In genomic region chr1:92877792-92878191, GRCh38 we compare ENCODE assay signal across 9 cellular contexts. TPM values are rescaled to one million over a fixed set of nuclear protein-coding genes. Genes with fewer than 3 reads are reported as not detected.
DNase-seq lines count a peak whose midpoint lies in the region; ATAC-seq and TF ChIP-seq lines count a peak whose summit lies in the region.
"Had no signal": no experiment of that assay in that cellular context is flagged by ENCODE, and none has a peak within 500 bp of the region (broad histone marks: within the 10 kb centered on the region; RNA-seq: fewer than 3 reads in every experiment).

No MANE protein-coding gene starts in this region.

- no peak for TF ChIP-seq POLR2A in upper lobe of left lung (IDR thresholded peaks at IDR 0.05)

- 71 to 76% methylated on average over 4 of the region's 4 CpGs for WGBS in upper lobe of left lung, 2 donors

- in situ Hi-C loops in GM13976 (cut with MboI; ENCODE audit: low sequenced_read_pairs, unreplicated experiment) = no loop called here

- peaks cover 0 to 2% (median 1%) of the 10 kb centered on the region in 4 donors for H3K4me1 ChIP-seq in upper lobe of left lung
- H3K4me1 ChIP-seq: Peyer's patch had no signal

- ATAC-seq in HG03442 (IDR thresholded peaks at IDR 0.05; ENCODE audit: unreplicated experiment) = no peak
- no peak for ATAC-seq in upper lobe of left lung (ENCODE audit: low FRiP score in 2 of 2)

- TF ChIP-seq EP300 in upper lobe of left lung (IDR thresholded peaks at IDR 0.05) = no peak

- H3K27ac ChIP-seq in cingulate gyrus (ENCODE audit: low read depth, low read length) (peak overlapping the region; percentile 96), upper lobe of left lung (peak overlapping the region in 1 of 4 donors; percentile 40)

- no peaks in the 10 kb centered on the region for H3K9me3 ChIP-seq in upper lobe of left lung
- H3K9me3 ChIP-seq: Peyer's patch had no signal

- DNase-seq in AG09319 (ENCODE audit: extremely low read depth, low read depth) (peak; percentile 5), GM13976 (ENCODE audit: low spot score) (peak; percentile 37), NCI-H345 (lab: John Stamatoyannopoulos, UW) (peak; percentile 71), KG1 (lab: John Stamatoyannopoulos, UW) (no peak), upper lobe of left lung (no peak), OCI-M2 (lab: John Stamatoyannopoulos, UW; ENCODE audit: unreplicated experiment) (no peak)
- DNase-seq: Peyer's patch had no signal

- H3K4me3 ChIP-seq in upper lobe of left lung = no peak overlapping the region
- H3K4me3 ChIP-seq: Peyer's patch had no signal

- no peaks in the 10 kb centered on the region for H3K36me3 ChIP-seq in upper lobe of left lung
- H3K36me3 ChIP-seq: Peyer's patch had no signal

- H3K27me3 ChIP-seq in upper lobe of left lung = no peaks in the 10 kb centered on the region
- H3K27me3 ChIP-seq: Peyer's patch had no signal

- TF ChIP-seq CTCF in AG09319 (IDR thresholded peaks at IDR 0.05; ENCODE audit: low read depth, low read length) (no peak), GM13976 (IDR thresholded peaks at IDR 0.05; ENCODE audit: borderline replicate concordance, control extremely low read depth, extremely low read depth, insufficient read depth, missing control alignments) (no peak), upper lobe of left lung (IDR thresholded peaks at IDR 0.05) (no peak)

RNA-seq across cellular contexts. Expression of gene RPL5, which starts 46.0 kb away (rescaled TPM):
- 1,000 to 10,000 TPM in 1 of 6 donors, 100 to 1,000 TPM in 5; 716 to 1,207 (median 813) TPM for total RNA-seq in upper lobe of left lung

Comparison
In these comparisons a context has a peak if more than half of its experiments do, and no peak if none do; other contexts are left out.
1. DNase-seq: peak in AG09319 (single experiment), GM13976 (single experiment) and NCI-H345 (single experiment); none in KG1 (single experiment), upper lobe of left lung (0 of 2) and OCI-M2 (single experiment).